In the genomic region with DNA sequence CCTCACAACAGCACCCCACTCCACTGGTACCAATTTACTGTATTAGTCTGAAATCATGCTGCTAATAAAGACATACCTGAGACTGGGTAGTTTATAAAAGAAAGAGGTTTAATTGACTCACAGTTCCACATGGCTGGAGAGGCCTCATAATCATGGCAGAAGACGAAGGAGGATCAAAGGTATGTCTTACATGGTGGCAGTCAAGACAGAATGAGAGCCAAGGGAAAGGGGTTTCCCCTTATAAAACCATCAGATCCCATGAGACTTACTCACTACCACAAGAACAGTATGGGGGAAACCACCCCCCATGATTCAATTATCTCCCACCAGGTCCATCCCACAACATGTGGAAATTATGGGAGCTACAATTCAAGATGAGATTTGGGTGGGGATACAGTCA, we compare ENCODE assay signal across 3 cellular contexts. TPM values are rescaled to one million over a fixed set of nuclear protein-coding genes. Genes with fewer than 3 reads are reported as not detected.
"Had no signal": no experiment of that assay in that cellular context is flagged by ENCODE, and none has a peak within 500 bp of the region (broad histone marks: within the 10 kb centered on the region; RNA-seq: fewer than 3 reads in every experiment).

No MANE protein-coding gene starts in this region.

RNA-seq across cellular contexts. Expression of gene ARMC3, which starts 18.2 kb away (rescaled TPM):
- total RNA-seq: GM23248, H4, HFFc6 had no signal
